In genomic region chr2:23566236-23567142, GRCh38 we compare ENCODE assay signal across 8 cellular contexts.
DNase-seq lines count a peak whose midpoint lies in the region; ATAC-seq and TF ChIP-seq lines count a peak whose summit lies in the region.

No MANE protein-coding gene starts in this region.

- H3K27me3 ChIP-seq in cardiac muscle cell, result no peaks in the 10 kb centered on the region
- H3K27me3 ChIP-seq in PC-9 (ENCODE audit: insufficient read depth, low read depth), result no peaks in the 10 kb centered on the region
- no peaks in the 10 kb centered on the region for H3K27me3 ChIP-seq in dorsolateral prefrontal cortex
- no peaks in the 10 kb centered on the region for H3K27me3 ChIP-seq in prostate gland (replicated peaks; ENCODE audit: insufficient read depth)

- no peak overlapping the region for H2AFZ ChIP-seq in PC-9

- no peak overlapping the region for H3K4me3 ChIP-seq in cardiac muscle cell
- no peak overlapping the region for H3K4me3 ChIP-seq in PC-9
- no peak overlapping the region for H3K4me3 ChIP-seq in dorsolateral prefrontal cortex
- H3K4me3 ChIP-seq in prostate gland, result no peak overlapping the region

- no peaks in the 10 kb centered on the region for H3F3A ChIP-seq in PC-9 (ENCODE audit: insufficient read depth, low read depth)

- 87% methylated on average over 7 of the region's 7 CpGs for whole genome bisulfite sequencing in prostate gland

- H3K9me2 ChIP-seq in PC-9 (ENCODE audit: insufficient read depth), result no peaks in the 10 kb centered on the region

- intact Hi-C loops in Right ventricle myocardium inferior (cut with DNase I), result no loop called here
- intact Hi-C loops in PC-9 (cut with micrococcal nuclease; ENCODE audit: unreplicated experiment), result no loop called here
- intact Hi-C loops in dorsolateral prefrontal cortex (cut with DNase I), result loop anchor here in 1 of 2 donors (10.0 kb wide), 1 partner anchor 182 kb away; the partner anchor contains the start of gene KLHL29
- intact Hi-C loops in prostate gland (cut with DNase I), result loop anchor here (5.0 kb wide), 2 partner anchors 36 to 51 kb away; no protein-coding TSS in a partner anchor

- H3K9me3 ChIP-seq in cardiac muscle cell (ENCODE audit: low read depth) (no peaks in the 10 kb centered on the region), PC-9 (ENCODE audit: insufficient read depth, low read depth) (no peaks in the 10 kb centered on the region), prostate gland (no peaks in the 10 kb centered on the region)

- ATAC-seq in Right ventricle myocardium inferior, result no peak

- TF ChIP-seq POLR2A in prostate gland (IDR thresholded peaks at IDR 0.05), result no peak

- H3K79me2 ChIP-seq in PC-9 (ENCODE audit: low read depth), result no peaks in the 10 kb centered on the region

- no peaks in the 10 kb centered on the region; the same call in 1 of the 2 replicates for H4K20me1 ChIP-seq in PC-9 (ENCODE audit: insufficient read depth)

- DNase-seq in cardiac muscle cell (ENCODE audit: low read depth in 1 of 2, low spot score in 1 of 2) (peak in 1 of 2 donors; percentile 19), Right ventricle myocardium inferior (ENCODE audit: missing footprints) (no peak), PC-9 (peak in 1 of 2 experiments; percentile 26), dorsolateral prefrontal cortex (no peak), prostate gland (ENCODE audit: low spot score) (no peak), NCI-H1092 treated with DMSO at 0.1 percent for 48 hours (lab: John Stamatoyannopoulos, UW) (no peak), HPDE6-E6E7 (ENCODE audit: extremely low spot score) (no peak)
- no peak for DNase-seq in effector CD4-positive, alpha-beta T cell

- no peaks in the 10 kb centered on the region for H3K36me3 ChIP-seq in cardiac muscle cell
- H3K36me3 ChIP-seq in PC-9 (ENCODE audit: low read depth), result no peaks in the 10 kb centered on the region
- no peaks in the 10 kb centered on the region for H3K36me3 ChIP-seq in prostate gland

- POLR2A ChIA-PET in PC-9 (lab: Charles Lee; ENCODE audit: unreplicated experiment), result no interaction called here

- CTCF ChIA-PET in PC-9 (lab: Charles Lee), result no interaction called here

- BruUV-seq in PC-9 (replicated peaks; lab: Mats Ljungman, UMichigan), result no TSS peak

- H3K4me1 ChIP-seq in cardiac muscle cell (ENCODE audit: low read depth) (peaks cover 10% of the 10 kb centered on the region), PC-9 (replicated peaks; ENCODE audit: insufficient read depth) (no peaks in the 10 kb centered on the region), prostate gland (replicated peaks) (peaks cover 6% of the 10 kb centered on the region)

- H3K27ac ChIP-seq in cardiac muscle cell (no peak overlapping the region), PC-9 (no peak overlapping the region), dorsolateral prefrontal cortex (peak overlapping the region in 12 of 59 donors; percentile 6 to 59 (median 23)), prostate gland (peak overlapping the region; percentile 78 to 80)

- TF ChIP-seq CTCF in cardiac muscle cell (IDR thresholded peaks at IDR 0.05; ENCODE audit: low read depth, low read length) (peak; percentile 44), PC-9 (conservative IDR thresholded peaks at IDR 0.05) (peak; percentile 57), dorsolateral prefrontal cortex (IDR thresholded peaks at IDR 0.05 in 54 of 56, conservative IDR thresholded peaks at IDR 0.05 in 2 of 56; ENCODE audit: low read depth in 1 of 56, partially characterized antibody in 56 of 56) (peak in 51 of 56 donors; percentile 16 to 64 (median 40)), prostate gland (IDR thresholded peaks at IDR 0.05) (peak in 1 of 4 experiments; percentile 34)

- no peak overlapping the region for H3K4me2 ChIP-seq in PC-9

Comparison
In these comparisons a context has a peak if more than half of its experiments do, and no peak if none do; other contexts are left out.
1. H3K27ac ChIP-seq: peak in prostate gland (2 of 2); none in cardiac muscle cell (single experiment) and PC-9 (single experiment).